Comparison of ENCODE assay signal across 17 cellular contexts in the genomic region with DNA sequence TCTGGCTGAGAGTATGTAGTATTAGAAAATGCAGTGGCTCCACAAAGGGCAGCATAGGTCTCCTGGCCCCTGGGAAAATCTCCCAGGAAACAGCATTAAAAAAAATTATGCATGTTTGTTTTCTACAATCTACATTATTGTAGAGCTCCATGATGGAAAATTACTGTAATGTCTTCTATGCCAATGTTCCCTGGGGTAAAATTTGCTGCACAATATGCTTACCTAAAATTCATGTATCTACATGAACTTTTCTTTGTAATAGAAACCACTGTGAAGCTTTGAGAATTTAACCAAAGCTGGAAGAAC.
DNase-seq lines count a peak whose midpoint lies in the region; ATAC-seq, FAIRE-seq and TF ChIP-seq lines count a peak whose summit lies in the region.
"Had no signal": no experiment of that assay in that cellular context is flagged by ENCODE, and none has a peak within 500 bp of the region (broad histone marks: within the 10 kb centered on the region; RNA-seq: fewer than 3 reads in every experiment).

No MANE protein-coding gene starts in this region.

- H3K9me3 Mint-ChIP-seq in astrocyte (ENCODE audit: unreplicated experiment) (no peaks in the 10 kb centered on the region), WTC11 (no peaks in the 10 kb centered on the region)
- H3K9me3 Mint-ChIP-seq: H9 had no signal

- CTCF ChIA-PET in WTC11 (lab: Charles Lee), result no interaction called here

- H3K9me3 ChIP-seq in astrocyte (ENCODE audit: insufficient read depth, low read depth, low read length) (no peaks in the 10 kb centered on the region), smooth muscle cell (replicated peaks; ENCODE audit: low read depth) (no peaks in the 10 kb centered on the region)

- H3K4me1 ChIP-seq in astrocyte (ENCODE audit: insufficient read depth, low read length), result peaks cover 14% of the 10 kb centered on the region
- H3K4me1 ChIP-seq in foreskin keratinocyte, result peaks cover 36% of the 10 kb centered on the region
- H3K4me1 ChIP-seq in smooth muscle cell (ENCODE audit: low read depth), result no peaks in the 10 kb centered on the region

- H3K27me3 ChIP-seq in astrocyte (ENCODE audit: insufficient read depth, low read length) (no peaks in the 10 kb centered on the region), foreskin keratinocyte (no peaks in the 10 kb centered on the region), smooth muscle cell (ENCODE audit: low read depth) (no peaks in the 10 kb centered on the region)

- H3K36me3 ChIP-seq in astrocyte (ENCODE audit: insufficient read depth, low read length), result no peaks in the 10 kb centered on the region
- H3K36me3 ChIP-seq in smooth muscle cell (ENCODE audit: low read depth), result no peaks in the 10 kb centered on the region

- H2AFZ ChIP-seq in astrocyte (ENCODE audit: low read depth, low read length), result no peak overlapping the region
- H2AFZ ChIP-seq in smooth muscle cell (ENCODE audit: low read depth), result no peak overlapping the region

- H3K36me3 Mint-ChIP-seq in astrocyte (ENCODE audit: low read depth, unreplicated experiment) (peaks cover 10% of the 10 kb centered on the region), WTC11 (no peaks in the 10 kb centered on the region)

- FAIRE-seq in astrocyte (lab: Jason Lieb, UNC), result no peak
- FAIRE-seq: HTR-8/SVneo had no signal

- POLR2A ChIA-PET in WTC11 (lab: Charles Lee), result no interaction called here

- no peak for TF ChIP-seq CTCF in astrocyte (IDR thresholded peaks at IDR 0.05; ENCODE audit: insufficient read depth, low read depth, low read length)
- TF ChIP-seq CTCF in foreskin keratinocyte (conservative IDR thresholded peaks at IDR 0.05), result no peak
- no peak for TF ChIP-seq CTCF in smooth muscle cell (IDR thresholded peaks at IDR 0.05; ENCODE audit: borderline replicate concordance, insufficient read depth, poor library complexity, severe bottlenecking)
- no peak for TF ChIP-seq CTCF in WTC11 (IDR thresholded peaks at IDR 0.05)

- DNase-seq in NCI-H69 (lab: John Stamatoyannopoulos, UW) (peak; percentile 97), astrocyte (ENCODE audit: low read depth) (no peak), foreskin keratinocyte (peak in 1 of 2 donors; percentile 77), smooth muscle cell (lab: John Stamatoyannopoulos, UW; ENCODE audit: unreplicated experiment) (no peak), WTC11 (ENCODE audit: low spot score) (no peak)
- DNase-seq in activated CD4-positive, alpha-beta T cell treated with anti-CD3 and anti-CD28 coated beads for 1 hour, result no peak
- DNase-seq: DND-41, H9, NCI-H1048, NCI-H1930, NCI-H446, NCI-H526 treated with DMSO at 0.1 percent for 48 hours, Right ventricle myocardium superior had no signal

- H3K27ac Mint-ChIP-seq in astrocyte (ENCODE audit: unreplicated experiment), result no peak overlapping the region
- H3K27ac Mint-ChIP-seq in WTC11, result no peak overlapping the region
- H3K27ac Mint-ChIP-seq: CD14-positive monocyte, H9 had no signal

- H3F3A ChIP-seq in smooth muscle cell (ENCODE audit: low read depth), result no peaks in the 10 kb centered on the region

- ATAC-seq in foreskin keratinocyte, result no peak
- ATAC-seq in HG02884 (IDR thresholded peaks at IDR 0.05; ENCODE audit: unreplicated experiment), result no peak
- ATAC-seq in WTC11, result no peak

- H3K79me2 ChIP-seq in astrocyte (ENCODE audit: insufficient read depth, low read length) (peaks cover 9% of the 10 kb centered on the region), smooth muscle cell (ENCODE audit: low read depth) (peaks cover 19% of the 10 kb centered on the region)

- peaks cover 48% of the 10 kb centered on the region for H3K4me1 Mint-ChIP-seq in astrocyte (ENCODE audit: low read depth, unreplicated experiment)
- peaks cover 2% of the 10 kb centered on the region; the same call in 1 of the 2 replicates for H3K4me1 Mint-ChIP-seq in WTC11

- no peaks in the 10 kb centered on the region for H4K20me1 ChIP-seq in astrocyte (ENCODE audit: insufficient read depth, low read length)
- H4K20me1 ChIP-seq in smooth muscle cell (ENCODE audit: low read depth), result peaks cover 8% of the 10 kb centered on the region

- H3K4me2 ChIP-seq in astrocyte (ENCODE audit: low read length) (peak overlapping the region; percentile 24), smooth muscle cell (no peak overlapping the region)

- H3K4me3 Mint-ChIP-seq in astrocyte (ENCODE audit: unreplicated experiment), result no peak overlapping the region
- no peak overlapping the region for H3K4me3 Mint-ChIP-seq in WTC11
- H3K4me3 Mint-ChIP-seq: CD14-positive monocyte, H9 had no signal

- H3K27me3 Mint-ChIP-seq in astrocyte (ENCODE audit: low read depth, unreplicated experiment), result no peaks in the 10 kb centered on the region
- H3K27me3 Mint-ChIP-seq in WTC11 (ENCODE audit: low read depth), result no peaks in the 10 kb centered on the region

- H3K9ac ChIP-seq in astrocyte (ENCODE audit: low read length), result no peak overlapping the region
- no peak overlapping the region for H3K9ac ChIP-seq in smooth muscle cell (ENCODE audit: low read depth)

- H3K4me3 ChIP-seq in astrocyte (ENCODE audit: insufficient read depth, low read depth, low read length), result no peak overlapping the region
- no peak overlapping the region for H3K4me3 ChIP-seq in smooth muscle cell
- H3K4me3 ChIP-seq: SK-N-MC had no signal

- H3K27ac ChIP-seq in astrocyte (ENCODE audit: low read depth, low read length) (peak overlapping the region; percentile 45), foreskin keratinocyte (peak overlapping the region; percentile 38), smooth muscle cell (ENCODE audit: low read depth) (peak overlapping the region; percentile 55)
- H3K27ac ChIP-seq: SK-N-MC had no signal

TF ChIP-seq in WTC11, 78 proteins besides CTCF, POLR2A, EP300 and RAD21:
- TF ChIP-seq, protein P1, sequence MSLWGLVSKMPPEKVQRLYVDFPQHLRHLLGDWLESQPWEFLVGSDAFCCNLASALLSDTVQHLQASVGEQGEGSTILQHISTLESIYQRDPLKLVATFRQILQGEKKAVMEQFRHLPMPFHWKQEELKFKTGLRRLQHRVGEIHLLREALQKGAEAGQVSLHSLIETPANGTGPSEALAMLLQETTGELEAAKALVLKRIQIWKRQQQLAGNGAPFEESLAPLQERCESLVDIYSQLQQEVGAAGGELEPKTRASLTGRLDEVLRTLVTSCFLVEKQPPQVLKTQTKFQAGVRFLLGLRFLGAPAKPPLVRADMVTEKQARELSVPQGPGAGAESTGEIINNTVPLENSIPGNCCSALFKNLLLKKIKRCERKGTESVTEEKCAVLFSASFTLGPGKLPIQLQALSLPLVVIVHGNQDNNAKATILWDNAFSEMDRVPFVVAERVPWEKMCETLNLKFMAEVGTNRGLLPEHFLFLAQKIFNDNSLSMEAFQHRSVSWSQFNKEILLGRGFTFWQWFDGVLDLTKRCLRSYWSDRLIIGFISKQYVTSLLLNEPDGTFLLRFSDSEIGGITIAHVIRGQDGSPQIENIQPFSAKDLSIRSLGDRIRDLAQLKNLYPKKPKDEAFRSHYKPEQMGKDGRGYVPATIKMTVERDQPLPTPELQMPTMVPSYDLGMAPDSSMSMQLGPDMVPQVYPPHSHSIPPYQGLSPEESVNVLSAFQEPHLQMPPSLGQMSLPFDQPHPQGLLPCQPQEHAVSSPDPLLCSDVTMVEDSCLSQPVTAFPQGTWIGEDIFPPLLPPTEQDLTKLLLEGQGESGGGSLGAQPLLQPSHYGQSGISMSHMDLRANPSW (CRISPR knock-in tag; conservative IDR thresholded peaks at IDR 0.05; ENCODE audit: low read depth), result no peak
- TF ChIP-seq, protein P2, sequence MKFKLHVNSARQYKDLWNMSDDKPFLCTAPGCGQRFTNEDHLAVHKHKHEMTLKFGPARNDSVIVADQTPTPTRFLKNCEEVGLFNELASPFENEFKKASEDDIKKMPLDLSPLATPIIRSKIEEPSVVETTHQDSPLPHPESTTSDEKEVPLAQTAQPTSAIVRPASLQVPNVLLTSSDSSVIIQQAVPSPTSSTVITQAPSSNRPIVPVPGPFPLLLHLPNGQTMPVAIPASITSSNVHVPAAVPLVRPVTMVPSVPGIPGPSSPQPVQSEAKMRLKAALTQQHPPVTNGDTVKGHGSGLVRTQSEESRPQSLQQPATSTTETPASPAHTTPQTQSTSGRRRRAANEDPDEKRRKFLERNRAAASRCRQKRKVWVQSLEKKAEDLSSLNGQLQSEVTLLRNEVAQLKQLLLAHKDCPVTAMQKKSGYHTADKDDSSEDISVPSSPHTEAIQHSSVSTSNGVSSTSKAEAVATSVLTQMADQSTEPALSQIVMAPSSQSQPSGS (CRISPR knock-in tag; IDR thresholded peaks at IDR 0.05; ENCODE audit: borderline replicate concordance, low read depth), result no peak
- TF ChIP-seq, protein P3, sequence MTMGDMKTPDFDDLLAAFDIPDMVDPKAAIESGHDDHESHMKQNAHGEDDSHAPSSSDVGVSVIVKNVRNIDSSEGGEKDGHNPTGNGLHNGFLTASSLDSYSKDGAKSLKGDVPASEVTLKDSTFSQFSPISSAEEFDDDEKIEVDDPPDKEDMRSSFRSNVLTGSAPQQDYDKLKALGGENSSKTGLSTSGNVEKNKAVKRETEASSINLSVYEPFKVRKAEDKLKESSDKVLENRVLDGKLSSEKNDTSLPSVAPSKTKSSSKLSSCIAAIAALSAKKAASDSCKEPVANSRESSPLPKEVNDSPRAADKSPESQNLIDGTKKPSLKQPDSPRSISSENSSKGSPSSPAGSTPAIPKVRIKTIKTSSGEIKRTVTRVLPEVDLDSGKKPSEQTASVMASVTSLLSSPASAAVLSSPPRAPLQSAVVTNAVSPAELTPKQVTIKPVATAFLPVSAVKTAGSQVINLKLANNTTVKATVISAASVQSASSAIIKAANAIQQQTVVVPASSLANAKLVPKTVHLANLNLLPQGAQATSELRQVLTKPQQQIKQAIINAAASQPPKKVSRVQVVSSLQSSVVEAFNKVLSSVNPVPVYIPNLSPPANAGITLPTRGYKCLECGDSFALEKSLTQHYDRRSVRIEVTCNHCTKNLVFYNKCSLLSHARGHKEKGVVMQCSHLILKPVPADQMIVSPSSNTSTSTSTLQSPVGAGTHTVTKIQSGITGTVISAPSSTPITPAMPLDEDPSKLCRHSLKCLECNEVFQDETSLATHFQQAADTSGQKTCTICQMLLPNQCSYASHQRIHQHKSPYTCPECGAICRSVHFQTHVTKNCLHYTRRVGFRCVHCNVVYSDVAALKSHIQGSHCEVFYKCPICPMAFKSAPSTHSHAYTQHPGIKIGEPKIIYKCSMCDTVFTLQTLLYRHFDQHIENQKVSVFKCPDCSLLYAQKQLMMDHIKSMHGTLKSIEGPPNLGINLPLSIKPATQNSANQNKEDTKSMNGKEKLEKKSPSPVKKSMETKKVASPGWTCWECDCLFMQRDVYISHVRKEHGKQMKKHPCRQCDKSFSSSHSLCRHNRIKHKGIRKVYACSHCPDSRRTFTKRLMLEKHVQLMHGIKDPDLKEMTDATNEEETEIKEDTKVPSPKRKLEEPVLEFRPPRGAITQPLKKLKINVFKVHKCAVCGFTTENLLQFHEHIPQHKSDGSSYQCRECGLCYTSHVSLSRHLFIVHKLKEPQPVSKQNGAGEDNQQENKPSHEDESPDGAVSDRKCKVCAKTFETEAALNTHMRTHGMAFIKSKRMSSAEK (CRISPR knock-in tag; IDR thresholded peaks at IDR 0.05; ENCODE audit: borderline replicate concordance), result no peak
- no peak for TF ChIP-seq ZNF671 (CRISPR knock-in tag; IDR thresholded peaks at IDR 0.05)
